In the genomic region with DNA sequence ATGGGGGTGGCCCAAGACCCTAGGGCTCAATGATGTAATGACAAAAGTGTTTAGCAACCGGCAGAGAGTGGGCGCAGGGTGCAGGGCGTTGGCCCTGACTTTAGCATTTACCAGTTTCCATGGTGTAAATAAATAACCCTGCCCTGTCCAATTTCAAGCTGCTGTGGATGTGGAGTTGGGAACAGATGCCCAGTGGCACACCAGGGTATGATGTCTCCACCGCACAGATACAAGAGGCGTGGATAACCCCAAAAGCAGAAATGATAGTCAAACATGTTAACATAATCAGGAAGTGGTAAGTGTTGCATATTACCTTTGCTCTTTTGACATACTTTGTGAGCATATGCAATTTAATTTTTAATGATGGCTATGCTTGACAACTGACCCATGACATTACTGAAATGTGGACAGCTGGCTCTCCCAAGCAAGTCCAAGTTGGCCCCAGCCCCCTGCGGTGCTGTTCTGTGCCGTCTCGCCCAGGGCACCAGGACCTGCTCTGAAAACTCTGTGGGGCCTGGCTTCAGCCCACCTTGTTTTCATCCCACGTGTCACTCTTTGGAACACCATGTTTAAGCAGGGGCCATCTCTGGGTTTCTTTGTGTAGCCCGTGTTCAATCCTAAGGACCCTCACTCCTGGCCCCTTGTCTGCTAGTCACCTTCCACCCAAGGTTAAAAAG, we compare ENCODE assay signal across 1 cellular context.
TF ChIP-seq lines count a peak whose summit lies in the region.

No MANE protein-coding gene starts in this region.

TF ChIP-seq in GM12878, 131 proteins besides CTCF, POLR2A, EP300 and RAD21:
- TF ChIP-seq, protein P1, sequence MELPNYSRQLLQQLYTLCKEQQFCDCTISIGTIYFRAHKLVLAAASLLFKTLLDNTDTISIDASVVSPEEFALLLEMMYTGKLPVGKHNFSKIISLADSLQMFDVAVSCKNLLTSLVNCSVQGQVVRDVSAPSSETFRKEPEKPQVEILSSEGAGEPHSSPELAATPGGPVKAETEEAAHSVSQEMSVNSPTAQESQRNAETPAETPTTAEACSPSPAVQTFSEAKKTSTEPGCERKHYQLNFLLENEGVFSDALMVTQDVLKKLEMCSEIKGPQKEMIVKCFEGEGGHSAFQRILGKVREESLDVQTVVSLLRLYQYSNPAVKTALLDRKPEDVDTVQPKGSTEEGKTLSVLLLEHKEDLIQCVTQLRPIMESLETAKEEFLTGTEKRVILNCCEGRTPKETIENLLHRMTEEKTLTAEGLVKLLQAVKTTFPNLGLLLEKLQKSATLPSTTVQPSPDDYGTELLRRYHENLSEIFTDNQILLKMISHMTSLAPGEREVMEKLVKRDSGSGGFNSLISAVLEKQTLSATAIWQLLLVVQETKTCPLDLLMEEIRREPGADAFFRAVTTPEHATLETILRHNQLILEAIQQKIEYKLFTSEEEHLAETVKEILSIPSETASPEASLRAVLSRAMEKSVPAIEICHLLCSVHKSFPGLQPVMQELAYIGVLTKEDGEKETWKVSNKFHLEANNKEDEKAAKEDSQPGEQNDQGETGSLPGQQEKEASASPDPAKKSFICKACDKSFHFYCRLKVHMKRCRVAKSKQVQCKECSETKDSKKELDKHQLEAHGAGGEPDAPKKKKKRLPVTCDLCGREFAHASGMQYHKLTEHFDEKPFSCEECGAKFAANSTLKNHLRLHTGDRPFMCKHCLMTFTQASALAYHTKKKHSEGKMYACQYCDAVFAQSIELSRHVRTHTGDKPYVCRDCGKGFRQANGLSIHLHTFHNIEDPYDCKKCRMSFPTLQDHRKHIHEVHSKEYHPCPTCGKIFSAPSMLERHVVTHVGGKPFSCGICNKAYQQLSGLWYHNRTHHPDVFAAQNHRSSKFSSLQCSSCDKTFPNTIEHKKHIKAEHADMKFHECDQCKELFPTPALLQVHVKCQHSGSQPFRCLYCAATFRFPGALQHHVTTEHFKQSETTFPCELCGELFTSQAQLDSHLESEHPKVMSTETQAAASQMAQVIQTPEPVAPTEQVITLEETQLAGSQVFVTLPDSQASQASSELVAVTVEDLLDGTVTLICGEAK (IDR thresholded peaks at IDR 0.05; ENCODE audit: borderline replicate concordance), result no peak
- TF ChIP-seq SPI1 (IDR thresholded peaks at IDR 0.05; ENCODE audit: borderline replicate concordance, insufficient read depth, low read depth, low read length), result peak; percentile 74; the same call in 1 of the 2 replicates
- no peak for TF ChIP-seq NR2F1 (conservative IDR thresholded peaks at IDR 0.05)
- TF ChIP-seq MTA2 (IDR thresholded peaks at IDR 0.05; ENCODE audit: low read depth), result no peak
